Comparison of ENCODE assay signal across 27 cellular contexts in the genomic region with DNA sequence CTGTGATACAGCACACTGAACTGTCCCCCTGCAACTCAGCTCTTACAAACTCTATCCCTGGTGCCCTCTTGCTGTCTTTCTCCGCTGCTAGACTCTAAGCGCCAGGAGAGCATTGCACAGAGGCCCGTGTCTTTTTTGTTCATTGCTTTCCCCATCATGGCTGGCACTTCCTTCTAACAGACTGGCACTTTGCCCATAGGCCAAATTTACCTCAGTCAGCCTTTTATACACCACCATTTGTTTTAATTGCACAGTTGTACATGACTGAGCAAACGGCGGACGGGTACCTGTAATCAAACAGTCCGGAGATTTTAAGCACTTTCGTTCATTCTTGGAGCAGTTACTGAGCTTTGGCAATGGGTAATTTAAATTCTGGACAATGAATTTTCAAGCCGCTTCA.
DNase-seq lines count a peak whose midpoint lies in the region; ATAC-seq and TF ChIP-seq lines count a peak whose summit lies in the region.
"Had no signal": no experiment of that assay in that cellular context is flagged by ENCODE, and none has a peak within 500 bp of the region (broad histone marks: within the 10 kb centered on the region; RNA-seq: fewer than 3 reads in every experiment).

No MANE protein-coding gene starts in this region.

- no peaks in the 10 kb centered on the region for H3K9me3 ChIP-seq in H9 (ENCODE audit: control insufficient read depth, low read depth, low read length)
- no peaks in the 10 kb centered on the region for H3K9me3 ChIP-seq in ovary
- H3K9me3 ChIP-seq: left ventricle myocardium inferior, thoracic aorta had no signal

- H3K4me1 Mint-ChIP-seq in H9, result peaks cover 22 to 27% of the 10 kb centered on the region in 2 experiments
- H3K4me1 Mint-ChIP-seq: activated naive CD4-positive, alpha-beta T cell treated with anti-CD3 and anti-CD28 coated beads, Interleukin-2, amount 10 ng/mL, durations not matched to agents 7 days and 5 days had no signal

- no peaks in the 10 kb centered on the region for H3K23me2 ChIP-seq in H9 (ENCODE audit: insufficient read length, low read depth, low read length, poor library complexity, severe bottlenecking)

- no peak overlapping the region for H2BK15ac ChIP-seq in H9 (ENCODE audit: low read depth, low read length)

- TF ChIP-seq EP300 in ovary (IDR thresholded peaks at IDR 0.05), result no peak

- H3K4me2 ChIP-seq in H9 (ENCODE audit: insufficient read depth, insufficient read length, low read length), result no peak overlapping the region

- no peak overlapping the region for H3K9ac ChIP-seq in H9 (ENCODE audit: extremely low read depth, insufficient read length, low read length)

- H3K4ac ChIP-seq in H9 (ENCODE audit: low read depth, low read length), result no peak overlapping the region

- H3K79me1 ChIP-seq in H9 (ENCODE audit: insufficient read depth, low read depth, low read length, poor library complexity, severe bottlenecking), result no peaks in the 10 kb centered on the region

- H4K5ac ChIP-seq in H9 (ENCODE audit: insufficient read length, low read depth, low read length), result no peak overlapping the region

- H2BK5ac ChIP-seq in H9 (ENCODE audit: insufficient read length, low read length), result no peak overlapping the region

- no peaks in the 10 kb centered on the region for H3K36me3 Mint-ChIP-seq in H9 (ENCODE audit: insufficient read depth in 1 of 3, low read depth in 3 of 3)
- H3K36me3 Mint-ChIP-seq: activated naive CD4-positive, alpha-beta T cell treated with anti-CD3 and anti-CD28 coated beads, Interleukin-2, amount 10 ng/mL, durations not matched to agents 7 days and 5 days; CD14-positive monocyte had no signal

- no peak overlapping the region for H2BK120ac ChIP-seq in H9 (ENCODE audit: low read depth, low read length, poor library complexity, severe bottlenecking)

- no peak overlapping the region for H3K14ac ChIP-seq in H9 (ENCODE audit: insufficient read depth, low read length)

- no peaks in the 10 kb centered on the region for H3K79me2 ChIP-seq in H9 (ENCODE audit: insufficient read depth, low read length)

- no peak overlapping the region for H3K4me3 Mint-ChIP-seq in H9
- H3K4me3 Mint-ChIP-seq: activated naive CD4-positive, alpha-beta T cell treated with anti-CD3 and anti-CD28 coated beads, Interleukin-2, amount 10 ng/mL, durations not matched to agents 7 days and 5 days; activated T-helper 1 cell treated with anti-CD3 and anti-CD28 coated beads, Interleukin-12 subunit alpha, Interleukin-12 subunit beta, Interleukin-2, Interleukin-4 antibody, amounts not matched to agents 30 ng/mL and 10 ng/mL and 1 ng/mL, durations not matched to agents 14 hours and 24 hours and 36 hours; CD14-positive monocyte had no signal

- H4K91ac ChIP-seq in H9 (ENCODE audit: insufficient read length, low read depth, low read length), result no peak overlapping the region

- TF ChIP-seq POLR2A in ovary (IDR thresholded peaks at IDR 0.05), result no peak

- ATAC-seq in left colon, result peak; percentile 67
- ATAC-seq: Panc1; stimulated activated naive CD8-positive, alpha-beta T cell treated with anti-CD3 and anti-CD28 coated beads, Interleukin-15, Interleukin-2, amounts not matched to agents 100 U/mL and 50 U/mL, for 24 hours had no signal

- H3K4me3 ChIP-seq in ovary, result no peak overlapping the region
- H3K4me3 ChIP-seq: left ventricle myocardium inferior, thoracic aorta had no signal

- no peak overlapping the region for H3T11ph ChIP-seq in H9 (ENCODE audit: low read length)

- H2AK5ac ChIP-seq in H9 (ENCODE audit: insufficient read length, low read length), result no peak overlapping the region

- no peaks in the 10 kb centered on the region for H3K27me3 Mint-ChIP-seq in H9 (ENCODE audit: low read depth)

- H3K27ac ChIP-seq in H9 (ENCODE audit: insufficient read length, low read depth, low read length) (no peak overlapping the region), ovary (no peak overlapping the region)
- H3K27ac ChIP-seq: 22Rv1, brain microvascular endothelial cell, left ventricle myocardium inferior, thoracic aorta had no signal

- peak; percentile 3 for DNase-seq in DMS 273 (lab: John Stamatoyannopoulos, UW; ENCODE audit: unreplicated experiment)
- DNase-seq in DMS 273 treated with DMSO at 0.1 percent for 48 hours (lab: John Stamatoyannopoulos, UW), result no peak
- DNase-seq in H9, result no peak
- DNase-seq in NCI-H345 (lab: John Stamatoyannopoulos, UW), result peak; percentile 70
- DNase-seq in left colon, result peak; percentile 10 to 29
- no peak for DNase-seq in SKM-1 (lab: John Stamatoyannopoulos, UW; ENCODE audit: unreplicated experiment)
- no peak for DNase-seq in globus pallidus (ENCODE audit: low spot score)
- DNase-seq in ovary, result no peak
- DNase-seq: activated CD4-positive, alpha-beta T cell treated with anti-CD3 and anti-CD28 coated beads, Interleukin-2, amount 50 U/mL, for 4 hours; activated CD4-positive, CD25-positive, alpha-beta regulatory T cell; activated CD8-positive, alpha-beta memory T cell treated with anti-CD3 and anti-CD28 coated beads, Interleukin-2, amount 50 U/mL, for 4 hours; activated naive CD4-positive, alpha-beta T cell treated with anti-CD3 and anti-CD28 coated beads, Interleukin-2, amount 10 ng/mL, durations not matched to agents 7 days and 5 days; amniotic stem cell; brain microvascular endothelial cell; IMR-90; left ventricle myocardium inferior; mesendoderm; NCI-H1048; NCI-H446 treated with DMSO at 0.1 percent for 48 hours; SIG-M5; stimulated activated naive CD8-positive, alpha-beta T cell treated with anti-CD3 and anti-CD28 coated beads, Interleukin-15, Interleukin-2, amounts not matched to agents 100 U/mL and 50 U/mL, for 24 hours; T-helper 1 cell had no signal

- peaks cover under 1% of the 10 kb centered on the region; the same call in 1 of the 2 replicates for H3K4me1 ChIP-seq in H9 (ENCODE audit: insufficient read depth, low read length)
- H3K4me1 ChIP-seq in ovary (ENCODE audit: insufficient read depth), result no peaks in the 10 kb centered on the region
- H3K4me1 ChIP-seq: left ventricle myocardium inferior had no signal

- H3K36me3 ChIP-seq in ovary, result no peaks in the 10 kb centered on the region
- H3K36me3 ChIP-seq: brain microvascular endothelial cell, left ventricle myocardium inferior, thoracic aorta had no signal

- H3K27me3 ChIP-seq in H9 (ENCODE audit: insufficient read depth, low read length), result no peaks in the 10 kb centered on the region
- H3K27me3 ChIP-seq in ovary, result no peaks in the 10 kb centered on the region
- H3K27me3 ChIP-seq: brain microvascular endothelial cell had no signal

- no peak overlapping the region for H2BK12ac ChIP-seq in H9 (ENCODE audit: insufficient read length, low read depth, low read length)

- intact Hi-C loops in left colon (cut with DNase I, micrococcal nuclease), result no loop called here
- intact Hi-C loops in ovary (cut with DNase I), result no loop called here

- TF ChIP-seq CTCF in H9 (conservative IDR thresholded peaks at IDR 0.05), result no peak
- no peak for TF ChIP-seq CTCF in ovary (IDR thresholded peaks at IDR 0.05)

- H3K27ac Mint-ChIP-seq in H9, result 0 out of 7 replicates have a peak overlapping the region, but pooled peaks of 1 of the 3 experiments have one; percentile 3
- H3K27ac Mint-ChIP-seq: activated naive CD4-positive, alpha-beta T cell treated with anti-CD3 and anti-CD28 coated beads, Interleukin-2, amount 10 ng/mL, durations not matched to agents 7 days and 5 days; activated T-helper 1 cell treated with anti-CD3 and anti-CD28 coated beads, Interleukin-12 subunit alpha, Interleukin-12 subunit beta, Interleukin-2, Interleukin-4 antibody, amounts not matched to agents 30 ng/mL and 10 ng/mL and 1 ng/mL, durations not matched to agents 14 hours and 24 hours and 36 hours; CD14-positive monocyte had no signal

- no CpG with 5 or more reads among the region's 9 CpGs for WGBS in H9 (ENCODE audit: extremely low coverage, insufficient read length, low lambda C conversion rate)
- WGBS in ovary, 3 donors, result 71 to 81% (median 78%) methylated on average over 9 of the region's 9 CpGs

- H4K20me1 ChIP-seq in H9 (ENCODE audit: control insufficient read depth, insufficient read depth, insufficient read length), result no peaks in the 10 kb centered on the region

- no peaks in the 10 kb centered on the region; a peak in 1 of 5 replicates for H3K9me3 Mint-ChIP-seq in H9
- H3K9me3 Mint-ChIP-seq: activated naive CD4-positive, alpha-beta T cell treated with anti-CD3 and anti-CD28 coated beads, Interleukin-2, amount 10 ng/mL, durations not matched to agents 7 days and 5 days; activated T-helper 1 cell treated with anti-CD3 and anti-CD28 coated beads, Interleukin-12 subunit alpha, Interleukin-12 subunit beta, Interleukin-2, Interleukin-4 antibody, amounts not matched to agents 30 ng/mL and 10 ng/mL and 1 ng/mL, durations not matched to agents 14 hours and 24 hours and 36 hours had no signal

- peak overlapping the region; percentile 83 for H2BK20ac ChIP-seq in H9 (ENCODE audit: low read depth, low read length, poor library complexity, severe bottlenecking)

- H3K23ac ChIP-seq in H9 (ENCODE audit: insufficient read length, low read depth, low read length), result no peak overlapping the region

- H3K56ac ChIP-seq in H9 (ENCODE audit: insufficient read length, low read depth, low read length), result no peak overlapping the region

- H2AFZ ChIP-seq in H9 (ENCODE audit: low read length), result no peak overlapping the region

- no peak overlapping the region for H4K8ac ChIP-seq in H9 (replicated peaks; ENCODE audit: insufficient read length, low read depth, low read length)

- H3K18ac ChIP-seq in H9 (ENCODE audit: insufficient read length, low read depth, low read length), result no peak overlapping the region

Comparison
In these comparisons a context has a peak if more than half of its experiments do, and no peak if none do; other contexts are left out.
1. DNase-seq: peak in DMS 273 (single experiment), NCI-H345 (single experiment) and left colon (2 of 2); none in DMS 273 treated with DMSO at 0.1 percent for 48 hours (single experiment), H9 (single experiment), SKM-1 (single experiment), globus pallidus (single experiment) and ovary (0 of 5).